ENCODE assay signal across 19 cellular contexts in genomic region chr3:126737527-126737926, GRCh38. TPM values are rescaled to one million over a fixed set of nuclear protein-coding genes. Genes with fewer than 3 reads are reported as not detected.
DNase-seq lines count a peak whose midpoint lies in the region; ATAC-seq, FAIRE-seq and TF ChIP-seq lines count a peak whose summit lies in the region.
"Had no signal": no experiment of that assay in that cellular context is flagged by ENCODE, and none has a peak within 500 bp of the region (broad histone marks: within the 10 kb centered on the region; RNA-seq: fewer than 3 reads in every experiment).

No MANE protein-coding gene starts in this region.

- no peak overlapping the region for H3K4ac ChIP-seq in H1 (replicated peaks; ENCODE audit: insufficient read length, low read depth, low read length)

- TF ChIP-seq RAD21 in SK-N-SH (IDR thresholded peaks at IDR 0.05; ENCODE audit: low read length) = no peak
- peak; percentile 20 to 48; a peak in 3 of 4 replicates for TF ChIP-seq RAD21 in H1 (IDR thresholded peaks at IDR 0.05 in 1 of 2, conservative IDR thresholded peaks at IDR 0.05 in 1 of 2; ENCODE audit: low read depth in 2 of 2, low read length in 2 of 2)

- H4K5ac ChIP-seq in H1 (ENCODE audit: insufficient read length, low read depth, low read length) = no peak overlapping the region

- peaks cover 0 to 21% of the 10 kb centered on the region in 2 experiments; a peak in 1 of 4 replicates for H3K4me1 ChIP-seq in SK-N-SH (ENCODE audit: control insufficient read depth in 1 of 2, insufficient read depth in 2 of 2, low read depth in 1 of 2, low read length in 1 of 2)
- H3K4me1 ChIP-seq in MM.1S (ENCODE audit: low read length) = no peaks in the 10 kb centered on the region
- H3K4me1 ChIP-seq in H1 (replicated peaks in 1 of 4; ENCODE audit: control insufficient read depth in 3 of 4, insufficient read depth in 4 of 4, low read length in 3 of 4) = no peaks in the 10 kb centered on the region
- H3K4me1 ChIP-seq: HAP-1 had no signal

- H2AFZ ChIP-seq in SK-N-SH (ENCODE audit: low read depth) (no peak overlapping the region), MM.1S (ENCODE audit: low read length) (no peak overlapping the region), H1 (ENCODE audit: low read length) (no peak overlapping the region)

- H2BK120ac ChIP-seq in H1 (replicated peaks; ENCODE audit: low read depth, low read length) = no peak overlapping the region

- H3K4me3 ChIP-seq in SK-N-SH (ENCODE audit: low read depth in 2 of 2, low read length in 1 of 2) = no peak overlapping the region
- H3K4me3 ChIP-seq in MM.1S (ENCODE audit: low read length) = no peak overlapping the region
- no peak overlapping the region for H3K4me3 ChIP-seq in H1 (ENCODE audit: extremely low read depth in 1 of 4, insufficient read depth in 2 of 4, low read depth in 3 of 4, low read length in 4 of 4)
- no peak overlapping the region for H3K4me3 ChIP-seq in retinal pigment epithelial cell (ENCODE audit: low read length)
- H3K4me3 ChIP-seq: HAP-1, thoracic aorta had no signal

- POLR2A ChIA-PET in SK-N-SH (lab: Yijun Ruan, JAX) = no interaction called here
- POLR2A ChIA-PET in H1 (lab: Charles Lee; ENCODE audit: partially characterized antibody) = interaction anchor here (0.6 to 1.2 kb wide), 2 partner anchors 14 to 261 kb away, joined by 3 read pairs; no protein-coding TSS in a partner anchor

- no peaks in the 10 kb centered on the region for H3K27me3 ChIP-seq in SK-N-SH (ENCODE audit: insufficient read depth)
- H3K27me3 ChIP-seq in MM.1S (replicated peaks; ENCODE audit: insufficient read depth, low read length) = no peaks in the 10 kb centered on the region
- H3K27me3 ChIP-seq in H1 (replicated peaks in 1 of 4; ENCODE audit: control insufficient read depth in 3 of 4, extremely low read depth in 1 of 4, insufficient read depth in 3 of 4, low read length in 3 of 4) = no peaks in the 10 kb centered on the region; a peak in 1 of 7 replicates

- TF ChIP-seq EP300 in SK-N-SH (IDR thresholded peaks at IDR 0.05; ENCODE audit: borderline replicate concordance in 1 of 2, low read depth in 1 of 2, low read length in 1 of 2) = no peak
- TF ChIP-seq EP300 in H1 (IDR thresholded peaks at IDR 0.05; ENCODE audit: borderline replicate concordance in 1 of 2, low read depth in 2 of 2, low read length in 2 of 2) = no peak

- H3K4me2 ChIP-seq in SK-N-SH (no peak overlapping the region), MM.1S (ENCODE audit: low read depth, low read length) (no peak overlapping the region), H1 (ENCODE audit: insufficient read depth in 1 of 2, low read depth in 2 of 2, low read length in 2 of 2) (no peak overlapping the region)

- WGBS in SK-N-SH (ENCODE audit: low lambda C conversion rate) = 95% methylated on average over 7 of the region's 7 CpGs
- WGBS in H1 (ENCODE audit: extremely low coverage in 1 of 2, insufficient coverage in 1 of 2, insufficient read length in 1 of 2, insufficient replicate concordance in 2 of 2, low coverage in 1 of 2, low lambda C conversion rate in 2 of 2, missing lambda C conversion rate in 1 of 2), 2 experiments = 89% methylated on average over 7 of the region's 7 CpGs; no CpG with 5 or more reads in 1 of the 2 experiments

- H3K9me3 ChIP-seq in SK-N-SH = no peaks in the 10 kb centered on the region
- no peaks in the 10 kb centered on the region for H3K9me3 ChIP-seq in MM.1S (replicated peaks; ENCODE audit: insufficient read depth, low read length)
- peaks cover 0 to 5% of the 10 kb centered on the region in 2 experiments; a peak in 1 of 4 replicates for H3K9me3 ChIP-seq in H1 (ENCODE audit: insufficient read depth in 2 of 2, low read depth in 1 of 2, low read length in 1 of 2)
- H3K9me3 ChIP-seq: thoracic aorta had no signal

- H3K14ac ChIP-seq in H1 (ENCODE audit: insufficient read length) = no peak overlapping the region

- H3K9ac ChIP-seq in SK-N-SH (no peak overlapping the region), MM.1S (ENCODE audit: low read length) (no peak overlapping the region), H1 (replicated peaks in 1 of 4; ENCODE audit: extremely low read depth in 1 of 4, low read depth in 3 of 4, low read length in 3 of 4) (no peak overlapping the region)

- peaks cover 0 to 42% of the 10 kb centered on the region in 2 experiments for H3K36me3 ChIP-seq in SK-N-SH (replicated peaks in 1 of 2; ENCODE audit: control insufficient read depth in 1 of 2, insufficient read depth in 2 of 2, low read length in 1 of 2)
- H3K36me3 ChIP-seq in MM.1S (replicated peaks; ENCODE audit: insufficient read depth, low read length) = no peaks in the 10 kb centered on the region
- no peaks in the 10 kb centered on the region; a peak in 1 of 8 replicates for H3K36me3 ChIP-seq in H1 (ENCODE audit: control insufficient read depth in 2 of 4, insufficient read depth in 4 of 4, low read length in 3 of 4)
- H3K36me3 ChIP-seq: thoracic aorta had no signal

- no peak overlapping the region for H3K56ac ChIP-seq in H1 (replicated peaks; ENCODE audit: insufficient read length, low read depth, low read length)

- H2BK20ac ChIP-seq in H1 (ENCODE audit: low read length) = no peak overlapping the region

- H4K91ac ChIP-seq in H1 (replicated peaks; ENCODE audit: insufficient read length, low read length) = no peak overlapping the region

- no peak for ATAC-seq in SK-N-SH treated with all-trans-retinoic acid at 6 μM for 48 hours
- ATAC-seq: left colon had no signal

- H3K79me2 ChIP-seq in SK-N-SH (ENCODE audit: insufficient read depth) (no peaks in the 10 kb centered on the region), MM.1S (ENCODE audit: low read length) (no peaks in the 10 kb centered on the region), H1 (ENCODE audit: control insufficient read depth in 1 of 2, insufficient read depth in 2 of 2, low read length in 2 of 2) (0 out of 4 replicates have a peak, but pooled peaks cover 0 to 2% of the 10 kb centered on the region in 2 experiments)

- no peaks in the 10 kb centered on the region for H3F3A ChIP-seq in SK-N-SH (replicated peaks; ENCODE audit: insufficient read depth)
- no peaks in the 10 kb centered on the region for H3F3A ChIP-seq in MM.1S (ENCODE audit: insufficient read depth, low read length)

- FAIRE-seq in H1 (lab: Jason Lieb, UNC) = no peak

- CTCF ChIA-PET in SK-N-SH (lab: Yijun Ruan, JAX) (interaction anchor here (1.1 to 1.2 kb wide), 3 partner anchors 22 to 80 kb away, joined by 3 read pairs; no protein-coding TSS in a partner anchor), H1 (lab: Charles Lee; ENCODE audit: partially characterized antibody) (interaction anchor here (0.6 to 3.4 kb wide), 41 partner anchors 10 to 744 kb away, joined by 3 to 42 read pairs (median 3); partner anchors contain the start of gene CHST13)

- DNase-seq in SK-N-SH (no peak), MM.1S (no peak), H1 (ENCODE audit: low read depth in 1 of 2, low spot score in 2 of 2) (peak in 1 of 2 experiments; percentile 66), retinal pigment epithelial cell (ENCODE audit: low read depth) (no peak), NCI-H1417 treated with DMSO at 0.1 percent for 48 hours (lab: John Stamatoyannopoulos, UW) (no peak), T-helper 9 cell (no peak), COLO829 (ENCODE audit: low spot score) (no peak)
- DNase-seq: amygdala, DMS153, KBM-7, left colon, NCI-H1048, NCI-H2081 treated with DMSO at 0.1 percent for 48 hours, NCI-H510A treated with DMSO at 0.1 percent for 48 hours, T-helper 2 cell had no signal

- no peaks in the 10 kb centered on the region for H3K9me2 ChIP-seq in SK-N-SH
- no peaks in the 10 kb centered on the region for H3K9me2 ChIP-seq in MM.1S (replicated peaks; ENCODE audit: insufficient read depth, low read length)

- H3K23me2 ChIP-seq in H1 (ENCODE audit: low read depth, low read length) = no peaks in the 10 kb centered on the region; the same call in 1 of the 2 replicates

- no peak overlapping the region for H2BK5ac ChIP-seq in H1 (ENCODE audit: low read depth, low read length)

- H4K20me1 ChIP-seq in SK-N-SH (ENCODE audit: insufficient read depth) (no peaks in the 10 kb centered on the region), MM.1S (ENCODE audit: insufficient read depth, low read length) (no peaks in the 10 kb centered on the region), H1 (replicated peaks in 1 of 2; ENCODE audit: control insufficient read depth in 1 of 2, insufficient read depth in 2 of 2, low read length in 2 of 2) (peaks cover 3 to 6% of the 10 kb centered on the region in 2 experiments)

- no peak overlapping the region for H4K8ac ChIP-seq in H1 (ENCODE audit: extremely low read depth, insufficient read depth, low read length)

- H2AK5ac ChIP-seq in H1 (ENCODE audit: low read depth, low read length) = no peak overlapping the region

- no peak overlapping the region for H2BK12ac ChIP-seq in H1 (ENCODE audit: low read depth, low read length)

- TF ChIP-seq CTCF in SK-N-SH (IDR thresholded peaks at IDR 0.05) = peak; percentile 21; the same call in 1 of the 2 replicates
- peak; percentile 13; the same call in 1 of the 2 replicates for TF ChIP-seq CTCF in MM.1S (IDR thresholded peaks at IDR 0.05; ENCODE audit: low read length)
- TF ChIP-seq CTCF in H1 (IDR thresholded peaks at IDR 0.05; ENCODE audit: control extremely low read depth in 1 of 3, insufficient read depth in 1 of 3, low read depth in 1 of 3, low read length in 3 of 3) = peak; percentile 56 to 76 (median 62)
- peak; percentile 14 for TF ChIP-seq CTCF in retinal pigment epithelial cell (conservative IDR thresholded peaks at IDR 0.05; ENCODE audit: low read depth, low read length)

- H3K18ac ChIP-seq in H1 (ENCODE audit: extremely low read depth, low read length) = no peak overlapping the region

- no peak overlapping the region for H3K23ac ChIP-seq in H1 (ENCODE audit: insufficient read length)

- no peak overlapping the region for H2BK15ac ChIP-seq in H1 (ENCODE audit: low read length)

- no peaks in the 10 kb centered on the region for H3K79me1 ChIP-seq in H1 (ENCODE audit: low read depth, low read length)

- no peak overlapping the region for H3K27ac ChIP-seq in SK-N-SH (ENCODE audit: low read depth in 2 of 2, low read length in 1 of 2)
- no peak overlapping the region for H3K27ac ChIP-seq in MM.1S (ENCODE audit: low read length)
- H3K27ac ChIP-seq in H1 (ENCODE audit: low read depth, low read length) = no peak overlapping the region
- H3K27ac ChIP-seq: C4-2B, thoracic aorta had no signal

- no peak for TF ChIP-seq POLR2A in H1 (IDR thresholded peaks at IDR 0.05; ENCODE audit: control extremely low read depth in 1 of 2, low read depth in 2 of 2, low read length in 2 of 2)

RNA-seq across cellular contexts. Expression of gene CHCHD6, which starts 33.5 kb away (rescaled TPM):
- polyA plus RNA-seq in SK-N-SH (2012; rRNA removed) (42.5 and 45.0 TPM in 2 replicates), H1 (2011; rRNA removed) (32.4 and 39.4 TPM in 2 replicates)
- 31.3 and 38.6 TPM in 2 replicates for polyA plus RNA-seq in SK-N-SH (2012; cell fraction: cytosol; rRNA removed)
- polyA plus RNA-seq in SK-N-SH (2012; cell fraction: nucleus; rRNA removed) = 26.1 and 36.6 TPM in 2 replicates
- 36.3 and 37.6 TPM in 2 replicates for total RNA-seq in H1 (2021; fragmentation: NEBNext Ultra II Directional; extraction: Animal tissue kit (Norgen Biotek cat#: 25700))
- polyA plus RNA-seq in H1 (2011; cell fraction: cytosol; rRNA removed) = 55.3 TPM
- polyA plus RNA-seq in H1 (2011; cell fraction: nucleus; rRNA removed) = 34.8 TPM
- polyA plus RNA-seq in H1 (2012, experiment 1 of 2) = 33.9 to 47.2 TPM (median 45.8 TPM) in 4 replicates
- 38.8 TPM for polyA plus RNA-seq in H1 (2012, experiment 2 of 2)
- polyA plus RNA-seq in H1 (2013, experiment 1 of 2) = 30.0 TPM
- polyA plus RNA-seq in H1 (2013, experiment 2 of 2) = 30.2 TPM
- 5.7 and 8.8 TPM in 2 replicates for polyA minus RNA-seq in H1 (2011; rRNA and poly(A)+ RNA removed)
- 11.3 TPM for polyA minus RNA-seq in H1 (2011; cell fraction: cytosol; rRNA and poly(A)+ RNA removed)
- 14.6 TPM for polyA minus RNA-seq in H1 (2011; cell fraction: nucleus; rRNA and poly(A)+ RNA removed)

Comparison
In these comparisons a context has a peak if more than half of its experiments do, and no peak if none do; other contexts are left out.
1. Of the 17 proteins assayed by ChIP-seq in both H1 and SK-N-SH: peak only in H1: MAX and RAD21; only in SK-N-SH: none; in both: CTCF; in neither: 14.